Comparison of ENCODE assay signal across 21 cellular contexts in the genomic region with DNA sequence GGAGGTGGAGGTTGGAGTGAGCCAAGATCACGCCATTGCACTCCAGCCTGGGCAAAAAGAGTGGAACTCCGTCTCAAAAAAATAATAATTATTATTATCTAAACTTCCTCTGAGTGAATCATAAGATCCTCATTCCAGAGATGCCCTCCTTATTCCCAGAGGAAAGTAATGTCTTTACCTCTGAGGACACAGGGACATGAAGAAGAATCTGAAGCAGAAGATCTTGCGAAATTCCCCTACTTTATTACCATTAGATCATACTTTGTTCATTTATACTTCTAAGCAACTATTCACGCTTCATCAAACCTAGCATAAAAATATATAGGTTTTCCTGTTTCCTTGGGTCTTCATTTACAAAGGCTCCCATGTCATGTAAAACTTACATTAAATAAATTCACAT.
DNase-seq lines count a peak whose midpoint lies in the region; ATAC-seq and TF ChIP-seq lines count a peak whose summit lies in the region.
"Had no signal": no experiment of that assay in that cellular context is flagged by ENCODE, and none has a peak within 500 bp of the region (broad histone marks: within the 10 kb centered on the region; RNA-seq: fewer than 3 reads in every experiment).

No MANE protein-coding gene starts in this region.

- no peak overlapping the region for H3K4ac ChIP-seq in IMR-90 (ENCODE audit: low read depth, low read length)

- dilution Hi-C loops in IMR-90 (cut with HindIII; ENCODE audit: low sequenced_read_pairs, unreplicated experiment) = no loop called here

- H3K79me2 ChIP-seq in OCI-LY7 (ENCODE audit: insufficient read depth, low read depth, low read length) = no peaks in the 10 kb centered on the region

- no peak overlapping the region for H3K23ac ChIP-seq in IMR-90 (ENCODE audit: low read depth, low read length)

- no peaks in the 10 kb centered on the region for H3K79me1 ChIP-seq in IMR-90 (ENCODE audit: low read depth in 1 of 2, low read length in 2 of 2)

- no peak overlapping the region for H2AK9ac ChIP-seq in IMR-90 (replicated peaks; ENCODE audit: low read depth, low read length, poor library complexity)

- no peak overlapping the region for H2BK20ac ChIP-seq in IMR-90 (ENCODE audit: low read depth, low read length)

- no peak overlapping the region for H2AK5ac ChIP-seq in IMR-90 (ENCODE audit: low read depth, low read length)

- no peak for TF ChIP-seq POLR2A in IMR-90 (IDR thresholded peaks at IDR 0.05; ENCODE audit: low read depth, low read length)

- no peak overlapping the region for H3K9ac ChIP-seq in IMR-90 (ENCODE audit: low read depth, low read length)

- H4K8ac ChIP-seq in IMR-90 (ENCODE audit: low read depth in 2 of 2, low read length in 2 of 2) = no peak overlapping the region

- in situ Hi-C loops in IMR-90 (cut with MboI; ENCODE audit: low sequenced_read_pairs) = no loop called here

- no peak overlapping the region for H3K27ac ChIP-seq in IMR-90 (ENCODE audit: insufficient read depth, low read length)
- H3K27ac ChIP-seq in OCI-LY7 (ENCODE audit: low read depth, low read length, poor library complexity, severe bottlenecking) = no peak overlapping the region

- H3K4me1 ChIP-seq in IMR-90 (ENCODE audit: control insufficient read depth, insufficient read depth, low read length) = peaks cover 8% of the 10 kb centered on the region
- H3K4me1 ChIP-seq in OCI-LY7 (ENCODE audit: insufficient read depth, low read length, poor library complexity, severe bottlenecking) = no peaks in the 10 kb centered on the region

- no peak overlapping the region for H3K14ac ChIP-seq in IMR-90 (replicated peaks; ENCODE audit: low read depth, low read length)

- no peak overlapping the region for H2BK120ac ChIP-seq in IMR-90 (ENCODE audit: low read depth, low read length)

- no peak overlapping the region for H2AFZ ChIP-seq in IMR-90 (replicated peaks; ENCODE audit: low read length, poor library complexity)
- H2AFZ ChIP-seq in OCI-LY7 (ENCODE audit: low read length) = no peak overlapping the region

- H3K9me1 ChIP-seq in IMR-90 (ENCODE audit: insufficient read depth, low read length) = peaks cover 4% of the 10 kb centered on the region

- DNase-seq in AG10803 (ENCODE audit: low read depth) = peak; percentile 29
- no peak for DNase-seq in IMR-90
- peak; percentile 14 for DNase-seq in epithelial cell of esophagus (ENCODE audit: low read depth)
- peak; percentile 43 for DNase-seq in kidney tubule cell (ENCODE audit: low spot score)
- DNase-seq in activated CD4-positive, alpha-beta T cell treated with anti-CD3 and anti-CD28 coated beads, Interleukin-2, amount 50 U/mL, for 4 hours = no peak
- no peak for DNase-seq in OCI-LY7 (ENCODE audit: low spot score)
- DNase-seq in RPMI8226 = no peak
- DNase-seq: 8988T; CD4-positive, CD25-positive, alpha-beta regulatory T cell; H9; HFFc6; NCI-H1092; NCI-H1436; NCI-H187 treated with DMSO at 0.1 percent for 48 hours; NCI-H2227 treated with DMSO at 0.1 percent for 48 hours; NCI-H510A treated with DMSO at 0.1 percent for 48 hours; NCI-H774; NK-92 treated with Interleukin-12 subunit alpha and Interleukin-12 subunit beta, amount 100 ng/mL, for 24 hours; Right ventricle myocardium superior had no signal

- H4K20me1 ChIP-seq in IMR-90 (ENCODE audit: insufficient read depth, low read length) (no peaks in the 10 kb centered on the region), OCI-LY7 (ENCODE audit: insufficient read depth, low read length) (no peaks in the 10 kb centered on the region)

- no peak overlapping the region for H2BK15ac ChIP-seq in IMR-90 (ENCODE audit: low read depth, low read length)

- ATAC-seq in IMR-90 (ENCODE audit: low read depth) = no peak
- ATAC-seq: GM12878, K562 had no signal

- H3K18ac ChIP-seq in IMR-90 (ENCODE audit: low read depth, low read length) = no peak overlapping the region

- CTCF ChIA-PET in IMR-90 (lab: Yijun Ruan, JAX) = no interaction called here
- CTCF ChIA-PET in OCI-LY7 (lab: Charles Lee; ENCODE audit: unreplicated experiment) = no interaction called here

- POLR2A ChIA-PET in IMR-90 (lab: Charles Lee; ENCODE audit: unreplicated experiment) (no interaction called here), OCI-LY7 (lab: Charles Lee) (no interaction called here)

- H3K27me3 ChIP-seq in IMR-90 (ENCODE audit: control insufficient read depth, insufficient read depth, low read length) = no peaks in the 10 kb centered on the region

- intact Hi-C loops in IMR-90 (cut with micrococcal nuclease) = no loop called here
- intact Hi-C loops in OCI-LY7 (cut with micrococcal nuclease; ENCODE audit: unreplicated experiment) = no loop called here

- no peak overlapping the region for H4K91ac ChIP-seq in IMR-90 (ENCODE audit: insufficient read depth, low read depth, low read length)

- BruUV-seq in IMR-90 (replicated peaks; lab: Mats Ljungman, UMichigan) (no TSS peak), OCI-LY7 (replicated peaks; lab: Mats Ljungman, UMichigan) (no TSS peak)

- TF ChIP-seq RAD21 in IMR-90 (IDR thresholded peaks at IDR 0.05; ENCODE audit: low read length) = no peak

- H3K9me3 ChIP-seq in IMR-90 (ENCODE audit: control insufficient read depth, insufficient read depth, low read length) (no peaks in the 10 kb centered on the region), OCI-LY7 (ENCODE audit: low read length) (no peaks in the 10 kb centered on the region)

- H3K4me3 ChIP-seq in AG10803 (ENCODE audit: low read length) (no peak overlapping the region), IMR-90 (ENCODE audit: insufficient read depth, low read depth, low read length) (no peak overlapping the region), epithelial cell of esophagus (ENCODE audit: low read length) (no peak overlapping the region), OCI-LY7 (ENCODE audit: low read depth, low read length, poor library complexity, severe bottlenecking) (no peak overlapping the region)
- H3K4me3 ChIP-seq: GM12878, K562 had no signal

- WGBS in IMR-90 (ENCODE audit: extremely low coverage in 2 of 2, insufficient read length in 1 of 2), 2 experiments = no CpG with 5 or more reads among the region's 4 CpGs

- H4K5ac ChIP-seq in IMR-90 (ENCODE audit: low read depth, low read length) = no peak overlapping the region

- H3K36me3 ChIP-seq in IMR-90 (ENCODE audit: control insufficient read depth, insufficient read depth, low read length) = no peaks in the 10 kb centered on the region
- no peaks in the 10 kb centered on the region for H3K36me3 ChIP-seq in OCI-LY7 (ENCODE audit: insufficient read depth, low read length)

- no peak overlapping the region for H2BK5ac ChIP-seq in IMR-90 (ENCODE audit: low read depth, low read length, poor library complexity, severe bottlenecking)

- TF ChIP-seq CTCF in AG10803 (conservative IDR thresholded peaks at IDR 0.05; ENCODE audit: low read length) (no peak), IMR-90 (conservative IDR thresholded peaks at IDR 0.05; ENCODE audit: low read depth, low read length) (no peak), epithelial cell of esophagus (IDR thresholded peaks at IDR 0.05; ENCODE audit: insufficient read depth, low read depth, low read length, missing control alignments) (no peak), OCI-LY7 (conservative IDR thresholded peaks at IDR 0.05; ENCODE audit: low read length) (no peak)

- H3K9me2 ChIP-seq in OCI-LY7 (ENCODE audit: insufficient read depth, low read length) = no peaks in the 10 kb centered on the region

- H3K56ac ChIP-seq in IMR-90 (ENCODE audit: extremely low read depth, insufficient read depth, low read length) = no peak overlapping the region

- H3K4me2 ChIP-seq in IMR-90 (ENCODE audit: low read depth, low read length) = no peak overlapping the region
- no peak overlapping the region for H3K4me2 ChIP-seq in OCI-LY7 (ENCODE audit: low read length)

TF ChIP-seq in IMR-90, 13 proteins besides CTCF, POLR2A, EP300 and RAD21:
- TF ChIP-seq CEBPB (IDR thresholded peaks at IDR 0.05; ENCODE audit: low read depth, low read length) (peak; percentile 84), CHD1 (IDR thresholded peaks at IDR 0.05; ENCODE audit: low read depth, low read length) (no peak)
TF ChIP-seq in IMR-90: peak in this region for 1.

Comparison
In these comparisons a context has a peak if more than half of its experiments do, and no peak if none do; other contexts are left out.
1. DNase-seq: peak in AG10803 (single experiment), epithelial cell of esophagus (single experiment) and kidney tubule cell (single experiment); none in IMR-90 (single experiment), activated CD4-positive, alpha-beta T cell treated with anti-CD3 and anti-CD28 coated beads, Interleukin-2, amount 50 U/mL, for 4 hours (0 of 2), OCI-LY7 (single experiment) and RPMI8226 (single experiment).